Comparison of ENCODE assay signal across 20 cellular contexts in genomic region chr5:141832131-141832530, GRCh38. TPM values are rescaled to one million over a fixed set of nuclear protein-coding genes. Genes with fewer than 3 reads are reported as not detected.
A peak's percentile ranks its signal among the peaks of the same experiment; 100 is the strongest.
DNase-seq lines count a peak whose midpoint lies in the region; ATAC-seq, FAIRE-seq and TF ChIP-seq lines count a peak whose summit lies in the region.
"Had no signal": no experiment of that assay in that cellular context is flagged by ENCODE, and none has a peak within 500 bp of the region (broad histone marks: within the 10 kb centered on the region; RNA-seq: fewer than 3 reads in every experiment).

No MANE protein-coding gene starts in this region.

- H2AFZ ChIP-seq in mammary epithelial cell (ENCODE audit: low read depth, low read length) = no peak overlapping the region
- no peak overlapping the region for H2AFZ ChIP-seq in keratinocyte (ENCODE audit: control insufficient read depth, low read length)

- FAIRE-seq in bronchial epithelial cell (lab: Jason Lieb, UNC) = no peak
- FAIRE-seq in keratinocyte (lab: Jason Lieb, UNC) = peak; percentile 84
- FAIRE-seq: GM12891 had no signal

- CTCF ChIA-PET in mammary epithelial cell (lab: Charles Lee; ENCODE audit: low non-redundant PET) = no interaction called here

- dilution Hi-C loops in mammary epithelial cell (cut with HindIII; ENCODE audit: low sequenced_read_pairs) = loop anchor here (10.0 kb wide), 1 partner anchor 133 kb away; the partner anchor contains the start of gene RNF14
- dilution Hi-C loops in keratinocyte (cut with MboI; ENCODE audit: extremely low pct_ligation_motif_present, low sequenced_read_pairs) = no loop called here

- H3K9me1 ChIP-seq in keratinocyte (ENCODE audit: control insufficient read depth, extremely low read depth, insufficient read depth, low read length) = no peaks in the 10 kb centered on the region

- H3K4me2 ChIP-seq in mammary epithelial cell (ENCODE audit: insufficient read depth, low read depth, low read length) (no peak overlapping the region), keratinocyte (ENCODE audit: control insufficient read depth, extremely low read depth, insufficient read depth, low read depth, low read length) (no peak overlapping the region)

- in situ Hi-C loops in mammary epithelial cell (cut with MboI; ENCODE audit: low sequenced_read_pairs in 2 of 2) = no loop called here

- H4K20me1 ChIP-seq in mammary epithelial cell (ENCODE audit: insufficient read depth, low read length) = no peaks in the 10 kb centered on the region
- no peaks in the 10 kb centered on the region for H4K20me1 ChIP-seq in keratinocyte (ENCODE audit: control insufficient read depth, extremely low read depth, insufficient read depth, low read length)

- ATAC-seq in upper lobe of left lung (ENCODE audit: low FRiP score in 2 of 2) (no peak), HG03045 (IDR thresholded peaks at IDR 0.05; ENCODE audit: unreplicated experiment) (no peak)

- DNase-seq in mammary epithelial cell = peak; percentile 21
- no peak for DNase-seq in breast epithelium (ENCODE audit: low spot score in 2 of 2)
- peak; percentile 20 for DNase-seq in bronchial epithelial cell (ENCODE audit: low read depth)
- no peak for DNase-seq in keratinocyte (ENCODE audit: low read depth, low spot score)
- DNase-seq in upper lobe of left lung = no peak
- DNase-seq in activated CD4-positive, alpha-beta T cell treated with anti-CD3 and anti-CD28 coated beads for 4 hours = no peak
- DNase-seq in globus pallidus (ENCODE audit: low spot score) = no peak
- DNase-seq: CD4-positive, CD25-positive, alpha-beta regulatory T cell; EL; HFFc6; NCI-H1417 treated with DMSO at 0.1 percent for 48 hours; NCI-H187 treated with DMSO at 0.1 percent for 48 hours; NCI-H345; NCI-H524 treated with DMSO at 0.1 percent for 48 hours; SJCRH30 had no signal

- no peak for TF ChIP-seq EP300 in upper lobe of left lung (IDR thresholded peaks at IDR 0.05)

- H3K79me2 ChIP-seq in mammary epithelial cell (ENCODE audit: insufficient read depth, low read length) (no peaks in the 10 kb centered on the region), keratinocyte (ENCODE audit: control insufficient read depth, insufficient read depth, low read length) (no peaks in the 10 kb centered on the region)

- no peak overlapping the region for H3K9ac ChIP-seq in mammary epithelial cell (ENCODE audit: insufficient read depth, low read length)
- H3K9ac ChIP-seq in keratinocyte (ENCODE audit: control insufficient read depth, extremely low read depth, insufficient read depth, low read length) = no peak overlapping the region

- TF ChIP-seq CTCF in mammary epithelial cell (conservative IDR thresholded peaks at IDR 0.05 in 1 of 2, IDR thresholded peaks at IDR 0.05 in 1 of 2; ENCODE audit: extremely low read depth in 1 of 2, insufficient read depth in 1 of 2, low read depth in 1 of 2, low read length in 2 of 2) (no peak), breast epithelium (IDR thresholded peaks at IDR 0.05) (no peak), bronchial epithelial cell (IDR thresholded peaks at IDR 0.05; ENCODE audit: insufficient read depth, low read length, severe bottlenecking) (no peak), keratinocyte (optimal IDR thresholded peaks at IDR 0.05 in 1 of 3, IDR thresholded peaks at IDR 0.05 in 1 of 3, conservative IDR thresholded peaks at IDR 0.05 in 1 of 3; ENCODE audit: extremely low read depth in 1 of 3, insufficient read depth in 2 of 3, low read length in 3 of 3) (no peak), upper lobe of left lung (IDR thresholded peaks at IDR 0.05) (no peak)

- WGBS in mammary epithelial cell (ENCODE audit: low coverage, missing lambda C conversion rate) = 96% methylated on average over 4 of the region's 4 CpGs
- 89 to 90% methylated on average over 4 of the region's 4 CpGs for WGBS in upper lobe of left lung, 2 donors

- H3K36me3 ChIP-seq in mammary epithelial cell (ENCODE audit: insufficient read depth, low read length) = no peaks in the 10 kb centered on the region
- H3K36me3 ChIP-seq in breast epithelium = no peaks in the 10 kb centered on the region
- H3K36me3 ChIP-seq in bronchial epithelial cell (ENCODE audit: control insufficient read depth, insufficient read depth, low read length) = no peaks in the 10 kb centered on the region
- H3K36me3 ChIP-seq in keratinocyte (ENCODE audit: control insufficient read depth in 2 of 2, extremely low read depth in 1 of 2, insufficient read depth in 2 of 2, low read length in 2 of 2) = no peaks in the 10 kb centered on the region
- H3K36me3 ChIP-seq in upper lobe of left lung = no peaks in the 10 kb centered on the region
- H3K36me3 ChIP-seq: SJCRH30 had no signal

- no peak overlapping the region for H3K27ac ChIP-seq in mammary epithelial cell (ENCODE audit: insufficient read depth, low read depth, low read length)
- no peak overlapping the region for H3K27ac ChIP-seq in breast epithelium
- H3K27ac ChIP-seq in keratinocyte (ENCODE audit: control insufficient read depth, insufficient read depth, low read length) = no peak overlapping the region
- H3K27ac ChIP-seq in upper lobe of left lung = peak overlapping the region; percentile 15 to 95 (median 64)
- H3K27ac ChIP-seq: 22Rv1, RWPE1, SJCRH30 had no signal

- intact Hi-C loops in mammary epithelial cell (cut with micrococcal nuclease) (no loop called here), breast epithelium (cut with DNase I; ENCODE audit: low total_unique reads) (no loop called here)

- peaks cover 8% of the 10 kb centered on the region for H3K4me1 ChIP-seq in mammary epithelial cell (ENCODE audit: insufficient read depth, low read length)
- H3K4me1 ChIP-seq in breast epithelium = no peaks in the 10 kb centered on the region
- H3K4me1 ChIP-seq in keratinocyte (ENCODE audit: control insufficient read depth, extremely low read depth, insufficient read depth, low read length) = peaks cover 16% of the 10 kb centered on the region
- H3K4me1 ChIP-seq in upper lobe of left lung = peaks cover 28 to 40% (median 37%) of the 10 kb centered on the region in 4 donors
- H3K4me1 ChIP-seq: SJCRH30 had no signal

- H3K9me3 ChIP-seq in mammary epithelial cell (replicated peaks; ENCODE audit: insufficient read depth, low read length) = no peaks in the 10 kb centered on the region
- no peaks in the 10 kb centered on the region for H3K9me3 ChIP-seq in breast epithelium
- no peaks in the 10 kb centered on the region for H3K9me3 ChIP-seq in keratinocyte (ENCODE audit: control insufficient read depth, low read depth, low read length)
- no peaks in the 10 kb centered on the region for H3K9me3 ChIP-seq in upper lobe of left lung
- H3K9me3 ChIP-seq: SJCRH30 had no signal

- H3K27me3 ChIP-seq in mammary epithelial cell (ENCODE audit: insufficient read depth, low read length) = no peaks in the 10 kb centered on the region
- H3K27me3 ChIP-seq in breast epithelium = no peaks in the 10 kb centered on the region
- H3K27me3 ChIP-seq in bronchial epithelial cell (ENCODE audit: control insufficient read depth, insufficient read depth, low read length) = no peaks in the 10 kb centered on the region
- no peaks in the 10 kb centered on the region for H3K27me3 ChIP-seq in keratinocyte (ENCODE audit: control insufficient read depth, extremely low read depth, insufficient read depth, low read length)
- no peaks in the 10 kb centered on the region for H3K27me3 ChIP-seq in upper lobe of left lung

- TF ChIP-seq POLR2A in breast epithelium (IDR thresholded peaks at IDR 0.05) (no peak), upper lobe of left lung (IDR thresholded peaks at IDR 0.05) (no peak)

- BruUV-seq in mammary epithelial cell (replicated peaks; lab: Mats Ljungman, UMichigan) = no TSS peak

- H3K4me3 ChIP-seq in mammary epithelial cell (replicated peaks in 1 of 3; ENCODE audit: insufficient read depth in 1 of 3, low read depth in 2 of 3, low read length in 3 of 3) (no peak overlapping the region), breast epithelium (no peak overlapping the region), bronchial epithelial cell (ENCODE audit: low read depth, low read length) (no peak overlapping the region), keratinocyte (ENCODE audit: control insufficient read depth in 2 of 3, extremely low read depth in 1 of 3, insufficient read depth in 2 of 3, low read depth in 1 of 3, low read length in 3 of 3) (no peak overlapping the region), upper lobe of left lung (no peak overlapping the region)
- H3K4me3 ChIP-seq: SJCRH30 had no signal

RNA-seq across cellular contexts. Expression of gene PCDH1, which starts 46.1 kb away (rescaled TPM):
- total RNA-seq in mammary epithelial cell = 10 to 100 TPM; 41.7 to 41.8 TPM
- 41.7 TPM for polyA plus RNA-seq in mammary epithelial cell
- polyA minus RNA-seq in mammary epithelial cell = 130 TPM
- 10 to 100 TPM; 28.3 to 72.7 (median 65.9) TPM for total RNA-seq in breast epithelium
- 85.3 and 140 TPM in 2 replicates for total RNA-seq in bronchial epithelial cell
- polyA plus RNA-seq in keratinocyte = 10.0 to 19.9 TPM (median 14.2 TPM) in 3 replicates
- polyA plus RNA-seq in keratinocyte (2011; ENCODE audit: low read depth) = 76.5 TPM
- 6.6 and 7.2 TPM in 2 replicates for polyA plus RNA-seq in keratinocyte (2011; cell fraction: cytosol; rRNA removed)
- 32.7 and 43.1 TPM in 2 replicates for polyA plus RNA-seq in keratinocyte (2011; cell fraction: nucleus; rRNA removed)
- polyA plus RNA-seq in keratinocyte (2012; ENCODE audit: low replicate concordance) = 18.0 and 74.0 TPM in 2 replicates
- polyA minus RNA-seq in keratinocyte = 45.5 to 90.7 TPM (median 50.3 TPM) in 3 replicates
- polyA minus RNA-seq in keratinocyte (2011; cell fraction: cytosol; rRNA and poly(A)+ RNA removed) = 24.2 TPM
- polyA minus RNA-seq in keratinocyte (2011; cell fraction: nucleus; rRNA and poly(A)+ RNA removed) = 71.8 and 73.0 TPM in 2 replicates
- total RNA-seq in upper lobe of left lung = 100 to 1,000 TPM in 1 of 6 donors, 10 to 100 TPM in 5; 41.3 to 133 (median 81.6) TPM
- total RNA-seq: B cell had no signal

Comparison
In these comparisons a context has a peak if more than half of its experiments do, and no peak if none do; other contexts are left out.
1. DNase-seq: peak in mammary epithelial cell (single experiment) and bronchial epithelial cell (single experiment); none in breast epithelium (0 of 2), keratinocyte (single experiment), upper lobe of left lung (0 of 2), activated CD4-positive, alpha-beta T cell treated with anti-CD3 and anti-CD28 coated beads for 4 hours (0 of 2) and globus pallidus (single experiment).
2. H3K27ac ChIP-seq: peak in upper lobe of left lung (4 of 4); none in mammary epithelial cell (single experiment), breast epithelium (0 of 2) and keratinocyte (single experiment).